37 cellular contexts compared by ENCODE assay signal in genomic region chr15:41992803-41993190, GRCh38. TPM values are rescaled to one million over a fixed set of nuclear protein-coding genes. Genes with fewer than 3 reads are reported as not detected.
"Had no signal": no experiment of that assay in that cellular context is flagged by ENCODE, and none has a peak within 500 bp of the region (broad histone marks: within the 10 kb centered on the region; RNA-seq: fewer than 3 reads in every experiment).

No MANE protein-coding gene starts in this region.

- ATAC-seq: activated CD4-positive, CD25-positive, alpha-beta regulatory T cell treated with anti-CD3 and anti-CD28 coated beads, Interleukin-2, amount 50 U/mL, for 24 hours; activated CD8-positive, alpha-beta T cell treated with anti-CD3 and anti-CD28 coated beads for 36 hours; activated T-cell treated with anti-CD3 and anti-CD28 coated beads, Interleukin-2, amount 50 U/mL, for 4 hours; gastroesophageal sphincter; T-cell had no signal

- H3K36me3 ChIP-seq: brain microvascular endothelial cell, colonic mucosa, esophagus squamous epithelium, gastroesophageal sphincter, WERI-Rb-1 had no signal

- H3K27ac Mint-ChIP-seq: activated B cell treated with CpG ODN at 0.5 μM for 24 hours; activated CD8-positive, alpha-beta T cell treated with anti-CD3 and anti-CD28 coated beads for 36 hours; activated naive CD8-positive, alpha-beta T cell; activated T-helper 2 cell treated with anti-CD3 and anti-CD28 coated beads, Interferon-gamma antibody, Interleukin-2, Interleukin-4, amounts not matched to agents 10 μg/mL and 5 μg/mL and 100 μg/mL, durations not matched to agents 14 hours and 24 hours and 36 hours; T-cell; T-helper 1 cell treated with Interleukin-12 subunit alpha and Interleukin-12 subunit beta and Interleukin-4 antibody, amounts not matched to agents 30 μg/mL and 1 μg/mL, for 36 hours had no signal

- H3K4me1 ChIP-seq: colonic mucosa, gastroesophageal sphincter had no signal

- H3K27ac ChIP-seq: brain microvascular endothelial cell, colonic mucosa, epithelial cell of prostate, esophagus squamous epithelium, gastroesophageal sphincter, WERI-Rb-1 had no signal

- H3K4me3 ChIP-seq: colonic mucosa, esophagus squamous epithelium, gastroesophageal sphincter had no signal

- H3K36me3 Mint-ChIP-seq: activated naive CD8-positive, alpha-beta T cell; T-cell had no signal

- FAIRE-seq: astrocyte, endometrium had no signal

- DNase-seq: activated B cell treated with CpG ODN at 0.5 μM for 24 hours; activated CD4-positive, alpha-beta T cell treated with anti-CD3 and anti-CD28 coated beads for 48 hours; activated CD4-positive, alpha-beta T cell treated with anti-CD3 and anti-CD28 coated beads, Interleukin-2, amount 50 U/mL, for 1 hour; activated CD4-positive, alpha-beta T cell treated with anti-CD3 and anti-CD28 coated beads, Interleukin-2, amount 50 U/mL, for 48 hours; activated CD8-positive, alpha-beta memory T cell treated with anti-CD3 and anti-CD28 coated beads for 24 hours; activated CD8-positive, alpha-beta T cell treated with anti-CD3 and anti-CD28 coated beads for 36 hours; activated effector memory CD4-positive, alpha-beta T cell treated with anti-CD3 and anti-CD28 coated beads, Interleukin-2, amount 50 U/mL, for 16 hours; activated naive CD4-positive, alpha-beta T cell treated with anti-CD3 and anti-CD28 coated beads, Interleukin-2, amount 50 U/mL, for 16 hours; activated T-cell treated with anti-CD3 and anti-CD28 coated beads, Interleukin-2, amount 50 U/mL, for 4 hours; amniotic stem cell; brain microvascular endothelial cell; central memory CD4-positive, alpha-beta T cell; cerebellar nuclear complex; colonic mucosa; effector CD8-positive, alpha-beta T cell; esophagus squamous epithelium; foreskin melanocyte; head of caudate nucleus; SW 1271; T-cell; T1000; WERI-Rb-1 had no signal

- H3K9me3 Mint-ChIP-seq: activated B cell treated with CpG ODN at 0.5 μM for 24 hours; activated CD8-positive, alpha-beta T cell treated with anti-CD3 and anti-CD28 coated beads for 36 hours; activated T-cell treated with anti-CD3 and anti-CD28 coated beads, Interleukin-2, amount 50 U/mL, for 4 hours; activated T-helper 2 cell treated with anti-CD3 and anti-CD28 coated beads, Interferon-gamma antibody, Interleukin-2, Interleukin-4, amounts not matched to agents 10 μg/mL and 5 μg/mL and 100 μg/mL, durations not matched to agents 14 hours and 24 hours and 36 hours; T-cell; T-helper 1 cell treated with Interleukin-12 subunit alpha and Interleukin-12 subunit beta and Interleukin-4 antibody, amounts not matched to agents 30 μg/mL and 1 μg/mL, for 36 hours had no signal

- H3K27me3 ChIP-seq: brain microvascular endothelial cell, colonic mucosa had no signal

- H3K4me3 Mint-ChIP-seq: activated B cell treated with CpG ODN at 0.5 μM for 24 hours; activated CD8-positive, alpha-beta T cell treated with anti-CD3 and anti-CD28 coated beads for 36 hours; activated naive CD8-positive, alpha-beta T cell; activated T-cell treated with anti-CD3 and anti-CD28 coated beads, Interleukin-2, amount 50 U/mL, for 4 hours; T-cell; T-helper 1 cell treated with Interleukin-12 subunit alpha and Interleukin-12 subunit beta and Interleukin-4 antibody, amounts not matched to agents 30 μg/mL and 1 μg/mL, for 36 hours had no signal

- H3K9me3 ChIP-seq: colonic mucosa, esophagus squamous epithelium, gastroesophageal sphincter had no signal

- H3K27me3 Mint-ChIP-seq: activated naive CD8-positive, alpha-beta T cell had no signal

- H3K4me1 Mint-ChIP-seq: activated B cell treated with CpG ODN at 0.5 μM for 24 hours, T-cell had no signal

RNA-seq across cellular contexts. Expression of gene PLA2G4E, which starts 28.0 kb away (rescaled TPM):
- total RNA-seq: activated B cell treated with CpG ODN at 0.5 μM for 24 hours; activated CD8-positive, alpha-beta T cell treated with anti-CD3 and anti-CD28 coated beads for 36 hours; activated T-cell treated with anti-CD3 and anti-CD28 coated beads, Interleukin-2, amount 50 U/mL, for 4 hours; activated T-helper 2 cell treated with anti-CD3 and anti-CD28 coated beads, Interferon-gamma antibody, Interleukin-2, Interleukin-4, amounts not matched to agents 10 μg/mL and 5 μg/mL and 100 μg/mL, durations not matched to agents 14 hours and 24 hours and 36 hours; astrocyte; dermis microvascular lymphatic vessel endothelial cell; endothelial cell of umbilical vein; fibroblast of lung; fibroblast of villous mesenchyme; glomerular endothelial cell; T-cell; T-helper 2 cell treated with Interferon-gamma antibody and Interleukin-4, amounts not matched to agents 100 ng/mL and 5 ng/mL, for 36 hours had no signal
- polyA plus RNA-seq: adipose tissue, endothelial cell of umbilical vein, fibroblast of lung had no signal
